Comparison of ENCODE assay signal across 20 cellular contexts in genomic region chr12:130556486-130557055, GRCh38.
A peak's percentile ranks its signal among the peaks of the same experiment; 100 is the strongest.
DNase-seq lines count a peak whose midpoint lies in the region; ATAC-seq and TF ChIP-seq lines count a peak whose summit lies in the region.
"Had no signal": no experiment of that assay in that cellular context is flagged by ENCODE, and none has a peak within 500 bp of the region (broad histone marks: within the 10 kb centered on the region; RNA-seq: fewer than 3 reads in every experiment).

No MANE protein-coding gene starts in this region.

- peaks cover 0 to 57% of the 10 kb centered on the region in 2 experiments; a peak in 2 of 4 replicates for H3K4me1 ChIP-seq in SK-N-SH (ENCODE audit: control insufficient read depth in 1 of 2, insufficient read depth in 2 of 2, low read depth in 1 of 2, low read length in 1 of 2)
- H3K4me1 ChIP-seq: BLaER1 treated with 17β-estradiol and CSF1 and Interleukin-3, amounts not matched to agents 10 nM and 100 nM had no signal

- intact Hi-C loops in dorsolateral prefrontal cortex (cut with DNase I): no loop called here

- H3K9me3 ChIP-seq in SK-N-SH: no peaks in the 10 kb centered on the region; the same call in 1 of the 2 replicates

- H3K27ac Mint-ChIP-seq in activated CD4-positive, alpha-beta memory T cell treated with anti-CD3 and anti-CD28 coated beads, Interleukin-2, amount 10 ng/mL, durations not matched to agents 7 days and 5 days: no peak overlapping the region
- H3K27ac Mint-ChIP-seq: B cell; CD14-positive monocyte; CD4-positive, alpha-beta T cell; CD8-positive, alpha-beta memory T cell; GM23338; H9 had no signal

- H3K9ac ChIP-seq in SK-N-SH: no peak overlapping the region
- H3K9ac ChIP-seq: BLaER1 treated with 17β-estradiol and CSF1 and Interleukin-3, amounts not matched to agents 10 nM and 100 nM had no signal

- no peaks in the 10 kb centered on the region for H3K27me3 Mint-ChIP-seq in activated CD4-positive, alpha-beta memory T cell treated with anti-CD3 and anti-CD28 coated beads, Interleukin-2, amount 10 ng/mL, durations not matched to agents 7 days and 5 days

- no peaks in the 10 kb centered on the region for H3K36me3 Mint-ChIP-seq in activated CD4-positive, alpha-beta memory T cell treated with anti-CD3 and anti-CD28 coated beads, Interleukin-2, amount 10 ng/mL, durations not matched to agents 7 days and 5 days (ENCODE audit: low read depth)
- H3K36me3 Mint-ChIP-seq: CD14-positive monocyte; CD8-positive, alpha-beta memory T cell had no signal

- no peaks in the 10 kb centered on the region for H3K9me2 ChIP-seq in SK-N-SH

- CTCF ChIA-PET in SK-N-SH (lab: Yijun Ruan, JAX): interaction anchor here (0.5 kb wide), 1 partner anchor 524 kb away, joined by 3 read pairs; no protein-coding TSS in a partner anchor
- CTCF ChIA-PET in activated CD4-positive, alpha-beta memory T cell treated with anti-CD3 and anti-CD28 coated beads, Interleukin-2, amount 10 ng/mL, durations not matched to agents 7 days and 5 days (lab: Charles Lee): no interaction called here

- 29% methylated on average over 8 of the region's 8 CpGs for WGBS in SK-N-SH (ENCODE audit: low lambda C conversion rate)

- no peak overlapping the region for H3K4me2 ChIP-seq in SK-N-SH
- H3K4me2 ChIP-seq: BLaER1 treated with 17β-estradiol and CSF1 and Interleukin-3, amounts not matched to agents 10 nM and 100 nM; GM23338 had no signal

- no peak for TF ChIP-seq EP300 in SK-N-SH (IDR thresholded peaks at IDR 0.05; ENCODE audit: borderline replicate concordance in 1 of 2, low read depth in 1 of 2, low read length in 1 of 2)

- POLR2A ChIA-PET in SK-N-SH (lab: Yijun Ruan, JAX): interaction anchor here (1.3 to 3.3 kb wide), 3 partner anchors 17 to 191 kb away, joined by 3 to 12 read pairs (median 3); no protein-coding TSS in a partner anchor
- POLR2A ChIA-PET in activated CD4-positive, alpha-beta memory T cell treated with anti-CD3 and anti-CD28 coated beads, Interleukin-2, amount 10 ng/mL, durations not matched to agents 7 days and 5 days (lab: Charles Lee): no interaction called here

- DNase-seq in SK-N-SH (no peak), dorsolateral prefrontal cortex (no peak), NCI-H146 treated with DMSO at 0.1 percent for 48 hours (lab: John Stamatoyannopoulos, UW; ENCODE audit: unreplicated experiment) (no peak)
- DNase-seq in activated naive CD4-positive, alpha-beta T cell treated with Interleukin-2 at 50 U/mL for 16 hours: no peak
- no peak for DNase-seq in activated CD4-positive, alpha-beta memory T cell treated with anti-CD3 and anti-CD28 coated beads, Interleukin-2, amount 10 ng/mL, durations not matched to agents 7 days and 5 days
- DNase-seq: CD4-positive, alpha-beta T cell; CD8-positive, alpha-beta memory T cell; DMS 273 treated with DMSO at 0.1 percent for 48 hours; EL; GDM1; H9 had no signal

- TF ChIP-seq CTCF in SK-N-SH (IDR thresholded peaks at IDR 0.05) (no peak), dorsolateral prefrontal cortex (IDR thresholded peaks at IDR 0.05 in 54 of 56, conservative IDR thresholded peaks at IDR 0.05 in 2 of 56; ENCODE audit: low read depth in 1 of 56, partially characterized antibody in 56 of 56) (no peak)

- no peaks in the 10 kb centered on the region for H3K36me3 ChIP-seq in SK-N-SH (replicated peaks in 1 of 2; ENCODE audit: control insufficient read depth in 1 of 2, insufficient read depth in 2 of 2, low read length in 1 of 2)
- H3K36me3 ChIP-seq: BLaER1 treated with 17β-estradiol and CSF1 and Interleukin-3, amounts not matched to agents 10 nM and 100 nM had no signal

- H3K9me3 Mint-ChIP-seq in activated CD4-positive, alpha-beta memory T cell treated with anti-CD3 and anti-CD28 coated beads, Interleukin-2, amount 10 ng/mL, durations not matched to agents 7 days and 5 days: no peaks in the 10 kb centered on the region
- H3K9me3 Mint-ChIP-seq: CD4-positive, alpha-beta T cell had no signal

- H3K79me2 ChIP-seq in SK-N-SH (ENCODE audit: insufficient read depth): no peaks in the 10 kb centered on the region

- no peak overlapping the region for H3K4me3 Mint-ChIP-seq in activated CD4-positive, alpha-beta memory T cell treated with anti-CD3 and anti-CD28 coated beads, Interleukin-2, amount 10 ng/mL, durations not matched to agents 7 days and 5 days
- H3K4me3 Mint-ChIP-seq: B cell; CD14-positive monocyte; CD4-positive, alpha-beta T cell; CD8-positive, alpha-beta memory T cell; GM23338; H9 had no signal

- no peaks in the 10 kb centered on the region for H3K27me3 ChIP-seq in SK-N-SH (ENCODE audit: insufficient read depth)
- H3K27me3 ChIP-seq in dorsolateral prefrontal cortex: peaks cover 0 to 5% (median 0%) of the 10 kb centered on the region in 45 donors
- H3K27me3 ChIP-seq: BLaER1 treated with 17β-estradiol and CSF1 and Interleukin-3, amounts not matched to agents 10 nM and 100 nM had no signal

- H3K4me1 Mint-ChIP-seq in activated CD4-positive, alpha-beta memory T cell treated with anti-CD3 and anti-CD28 coated beads, Interleukin-2, amount 10 ng/mL, durations not matched to agents 7 days and 5 days: no peaks in the 10 kb centered on the region
- H3K4me1 Mint-ChIP-seq: B cell; CD14-positive monocyte; CD8-positive, alpha-beta memory T cell; GM23338 had no signal

- ATAC-seq in SK-N-SH treated with all-trans-retinoic acid at 6 μM for 48 hours: no peak
- ATAC-seq: GM12878, GM23338, HCT116 had no signal

- no peaks in the 10 kb centered on the region for H3F3A ChIP-seq in SK-N-SH (replicated peaks; ENCODE audit: insufficient read depth)

- no peaks in the 10 kb centered on the region for H4K20me1 ChIP-seq in SK-N-SH (ENCODE audit: insufficient read depth)
- H4K20me1 ChIP-seq: BLaER1 treated with 17β-estradiol and CSF1 and Interleukin-3, amounts not matched to agents 10 nM and 100 nM had no signal

- H3K27ac ChIP-seq in SK-N-SH (ENCODE audit: low read depth in 2 of 2, low read length in 1 of 2) (peak overlapping the region; percentile 6 to 98; a peak in 3 of 4 replicates), dorsolateral prefrontal cortex (peak overlapping the region in 31 of 59 donors; percentile 3 to 84 (median 53)), temporal lobe (ENCODE audit: low read depth, low read length) (peak overlapping the region; percentile 30)
- H3K27ac ChIP-seq: 22Rv1; BLaER1 treated with 17β-estradiol and CSF1 and Interleukin-3, amounts not matched to agents 10 nM and 100 nM had no signal

- H3K4me3 ChIP-seq in SK-N-SH (ENCODE audit: low read depth in 2 of 2, low read length in 1 of 2): no peak overlapping the region
- H3K4me3 ChIP-seq in dorsolateral prefrontal cortex: no peak overlapping the region
- H3K4me3 ChIP-seq: BLaER1 treated with 17β-estradiol and CSF1 and Interleukin-3, amounts not matched to agents 10 nM and 100 nM; GM12878; GM23338 had no signal

- no peak for TF ChIP-seq RAD21 in SK-N-SH (IDR thresholded peaks at IDR 0.05; ENCODE audit: low read length)

- no peak overlapping the region for H2AFZ ChIP-seq in SK-N-SH (ENCODE audit: low read depth)
- H2AFZ ChIP-seq: GM23338 had no signal

TF ChIP-seq in SK-N-SH, 30 proteins besides CTCF, POLR2A, EP300 and RAD21 (continues in another document):
- no peak for TF ChIP-seq FOXJ3 (CRISPR knock-in tag; IDR thresholded peaks at IDR 0.05)
- no peak for TF ChIP-seq USF2 (IDR thresholded peaks at IDR 0.05; ENCODE audit: borderline replicate concordance, low read depth, low read length)
- TF ChIP-seq YY1 (IDR thresholded peaks at IDR 0.05; ENCODE audit: low read depth): no peak
- no peak for TF ChIP-seq TAF1 (IDR thresholded peaks at IDR 0.05; ENCODE audit: borderline replicate concordance, low read depth, low read length)
- TF ChIP-seq FOSL2 (IDR thresholded peaks at IDR 0.05; ENCODE audit: borderline replicate concordance, low read depth): no peak
- TF ChIP-seq CHD2 (IDR thresholded peaks at IDR 0.05; ENCODE audit: low read length, partially characterized antibody): no peak
- TF ChIP-seq SMC3 (IDR thresholded peaks at IDR 0.05; ENCODE audit: low read depth, low read length): no peak

TF ChIP-seq in SK-N-SH treated with all-trans-retinoic acid at 6 μM for 48 hours, 23 proteins besides CTCF, POLR2A, EP300 and RAD21:
- no peak for TF ChIP-seq OSR1 (CRISPR knock-in tag; IDR thresholded peaks at IDR 0.05)
- no peak for TF ChIP-seq ZNF565 (CRISPR knock-in tag; conservative IDR thresholded peaks at IDR 0.05; ENCODE audit: low read depth)
- no peak for TF ChIP-seq GLIS3 (CRISPR knock-in tag; IDR thresholded peaks at IDR 0.05)
- no peak for TF ChIP-seq POU6F1 (CRISPR knock-in tag; IDR thresholded peaks at IDR 0.05; ENCODE audit: borderline replicate concordance, low read depth)
- TF ChIP-seq ARNTL (CRISPR knock-in tag; IDR thresholded peaks at IDR 0.05; ENCODE audit: borderline replicate concordance, low read depth): no peak
- TF ChIP-seq TCF4 (CRISPR knock-in tag; IDR thresholded peaks at IDR 0.05; ENCODE audit: borderline replicate concordance): no peak
- no peak for TF ChIP-seq PPARA (CRISPR knock-in tag; IDR thresholded peaks at IDR 0.05; ENCODE audit: borderline replicate concordance)
- no peak for TF ChIP-seq RARB (CRISPR knock-in tag; IDR thresholded peaks at IDR 0.05)
- TF ChIP-seq BACH2 (CRISPR knock-in tag; IDR thresholded peaks at IDR 0.05; ENCODE audit: borderline replicate concordance): no peak
